1 cellular context compared by ENCODE assay signal in genomic region chr4:109702950-109703663, GRCh38.
TF ChIP-seq lines count a peak whose summit lies in the region.

Gene CASP6 (minus strand): TSS chr4:109703445. CDS start chr4:109703395, 50 bp downstream.

TF ChIP-seq in K562, 482 proteins besides CTCF, POLR2A, EP300 and RAD21 (continued from another document and continues in another):
- peak; percentile 39 for TF ChIP-seq MGA (IDR thresholded peaks at IDR 0.05)
- TF ChIP-seq CTCFL (IDR thresholded peaks at IDR 0.05; ENCODE audit: borderline replicate concordance, insufficient read depth, low read depth, low read length, poor library complexity, severe bottlenecking): peak; percentile 47
- TF ChIP-seq RB1 (IDR thresholded peaks at IDR 0.05; ENCODE audit: low read depth): peak; percentile 80
- TF ChIP-seq NRF1 (conservative IDR thresholded peaks at IDR 0.05 in 1 of 2, IDR thresholded peaks at IDR 0.05 in 1 of 2): peak; percentile 54 to 59
- TF ChIP-seq NEUROD1 (IDR thresholded peaks at IDR 0.05; ENCODE audit: borderline replicate concordance, low read depth, low read length, partially characterized antibody): peak; percentile 45
- TF ChIP-seq HCFC1 (IDR thresholded peaks at IDR 0.05; ENCODE audit: low read depth, low read length): peak; percentile 23; the same call in 1 of the 2 replicates
- TF ChIP-seq SP1 (CRISPR knock-in tag; IDR thresholded peaks at IDR 0.05): peak; percentile 67
- TF ChIP-seq HOMEZ (CRISPR knock-in tag; IDR thresholded peaks at IDR 0.05): 0 out of 2 replicates have a peak, but pooled peaks have one; percentile 62
- no peak for TF ChIP-seq PRDM10 (IDR thresholded peaks at IDR 0.05; ENCODE audit: partially characterized antibody)
- 0 out of 2 replicates have a peak, but pooled peaks have one; percentile 21 for TF ChIP-seq SIN3B (IDR thresholded peaks at IDR 0.05; ENCODE audit: low read depth)
- TF ChIP-seq ZBTB26 (CRISPR knock-in tag; IDR thresholded peaks at IDR 0.05): peak; percentile 60; the same call in 1 of the 2 replicates
- peak; percentile 39 to 65; a peak in 3 of 4 replicates for TF ChIP-seq MNT (conservative IDR thresholded peaks at IDR 0.05)
- TF ChIP-seq CXXC5 (CRISPR knock-in tag; IDR thresholded peaks at IDR 0.05): peak; percentile 63
- peak in 1 of 2 experiments; percentile 77; a peak in 2 of 4 replicates for TF ChIP-seq HDAC1 (IDR thresholded peaks at IDR 0.05)
- peak in 1 of 3 experiments; percentile 61 for TF ChIP-seq YY1 (IDR thresholded peaks at IDR 0.05; ENCODE audit: borderline replicate concordance in 1 of 3, control insufficient read depth in 1 of 3, extremely low read depth in 1 of 3, insufficient read depth in 3 of 3, insufficient read length in 1 of 3, insufficient replicate concordance in 2 of 3, low read depth in 1 of 3, low read length in 2 of 3)
- 0 out of 2 replicates have a peak, but pooled peaks have one; percentile 40 for TF ChIP-seq TARDBP (IDR thresholded peaks at IDR 0.05)
- peak; percentile 79; the same call in 1 of the 2 replicates for TF ChIP-seq OTX1 (CRISPR knock-in tag; IDR thresholded peaks at IDR 0.05)
- TF ChIP-seq MTA1 (IDR thresholded peaks at IDR 0.05; ENCODE audit: borderline replicate concordance): 0 out of 2 replicates have a peak, but pooled peaks have one; percentile 63
- peak; percentile 38; the same call in 1 of the 2 replicates for TF ChIP-seq POLR2AphosphoS5 (IDR thresholded peaks at IDR 0.05; ENCODE audit: control insufficient read depth, insufficient read depth, low read depth, low read length)
- TF ChIP-seq CEBPG (CRISPR knock-in tag; IDR thresholded peaks at IDR 0.05): no peak
- TF ChIP-seq CEBPG (tag; conservative IDR thresholded peaks at IDR 0.05 in 1 of 2, IDR thresholded peaks at IDR 0.05 in 1 of 2): no peak
- TF ChIP-seq ZNF354B (CRISPR knock-in tag; IDR thresholded peaks at IDR 0.05): 0 out of 2 replicates have a peak, but pooled peaks have one; percentile 5
- TF ChIP-seq MEF2A (IDR thresholded peaks at IDR 0.05; ENCODE audit: control insufficient read depth, low read depth, low read length): no peak
- peak; percentile 35; the same call in 1 of the 2 replicates for TF ChIP-seq MECOM (CRISPR knock-in tag; IDR thresholded peaks at IDR 0.05)
- peak; percentile 51; the same call in 1 of the 2 replicates for TF ChIP-seq MYC (IDR thresholded peaks at IDR 0.05; ENCODE audit: low read depth, low read length)
- no peak for TF ChIP-seq MYC (CRISPR knock-in tag; IDR thresholded peaks at IDR 0.05; ENCODE audit: borderline replicate concordance, low read depth)
- TF ChIP-seq GABPA (tag; conservative IDR thresholded peaks at IDR 0.05; ENCODE audit: low read depth): no peak; the same call in 1 of the 2 replicates
- peak; percentile 52 to 53; a peak in 2 of 4 replicates for TF ChIP-seq MLLT1 (IDR thresholded peaks at IDR 0.05)
- no peak for TF ChIP-seq ZNF217 (CRISPR knock-in tag; IDR thresholded peaks at IDR 0.05)
